In the genomic region with DNA sequence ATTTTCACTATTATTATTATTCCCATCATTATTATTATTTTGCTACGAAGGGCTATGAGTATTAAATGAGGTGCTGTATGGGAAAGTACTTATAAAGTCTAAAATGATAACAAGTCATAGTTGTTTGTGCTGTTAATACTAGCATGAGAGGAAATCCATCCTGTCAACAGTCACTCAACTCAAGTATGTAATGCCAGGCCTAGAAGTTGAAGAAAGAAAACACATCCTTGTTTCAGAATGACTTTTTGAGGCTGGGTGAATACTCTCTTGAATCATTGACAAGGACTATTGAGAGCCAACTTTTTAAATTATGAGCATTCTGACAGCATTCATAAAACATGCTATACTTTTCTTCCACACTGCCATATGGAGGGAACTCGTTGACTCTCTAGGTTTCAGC, we compare ENCODE assay signal across 34 cellular contexts.
"Had no signal": no experiment of that assay in that cellular context is flagged by ENCODE, and none has a peak within 500 bp of the region (broad histone marks: within the 10 kb centered on the region; RNA-seq: fewer than 3 reads in every experiment).

No MANE protein-coding gene starts in this region.

- H3K27me3 Mint-ChIP-seq: activated naive CD4-positive, alpha-beta T cell treated with anti-CD3 and anti-CD28 coated beads, Interleukin-2, amount 10 ng/mL, durations not matched to agents 7 days and 5 days; activated naive CD4-positive, alpha-beta T cell treated with anti-CD3 and anti-CD28 coated beads, Interleukin-2, amount 50 U/mL, for 24 hours; activated naive CD8-positive, alpha-beta T cell; activated naive CD8-positive, alpha-beta T cell treated with anti-CD3 and anti-CD28 coated beads for 36 hours; activated naive CD8-positive, alpha-beta T cell treated with anti-CD3 and anti-CD28 coated beads, Interleukin-2, amount 10 ng/mL, durations not matched to agents 7 days and 5 days; activated naive CD8-positive, alpha-beta T cell treated with anti-CD3 and anti-CD28 coated beads, Interleukin-2, amount 50 U/mL, for 24 hours; activated T-cell treated with anti-CD3 and anti-CD28 coated beads, Interleukin-2, amount 50 U/mL, for 24 hours; activated T-helper 17 cell treated with anti-CD3 and anti-CD28 coated beads, Interleukin-2, amount 50 U/mL, for 72 hours; brain; central memory CD8-positive, alpha-beta T cell had no signal

- H3K4me3 Mint-ChIP-seq: activated naive CD4-positive, alpha-beta T cell treated with anti-CD3 and anti-CD28 coated beads for 36 hours; activated naive CD4-positive, alpha-beta T cell treated with anti-CD3 and anti-CD28 coated beads, Interleukin-2, amount 10 ng/mL, durations not matched to agents 7 days and 5 days; activated naive CD4-positive, alpha-beta T cell treated with anti-CD3 and anti-CD28 coated beads, Interleukin-2, amount 50 U/mL, for 24 hours; activated naive CD8-positive, alpha-beta T cell; activated naive CD8-positive, alpha-beta T cell treated with anti-CD3 and anti-CD28 coated beads for 36 hours; activated naive CD8-positive, alpha-beta T cell treated with anti-CD3 and anti-CD28 coated beads, Interleukin-2, amount 10 ng/mL, durations not matched to agents 7 days and 5 days; activated naive CD8-positive, alpha-beta T cell treated with anti-CD3 and anti-CD28 coated beads, Interleukin-2, amount 50 U/mL, for 24 hours; activated T-cell treated with anti-CD3 and anti-CD28 coated beads, Interleukin-2, amount 50 U/mL, for 24 hours; activated T-cell treated with anti-CD3 and anti-CD28 coated beads, Interleukin-2, amount 50 U/mL, for 4 hours; activated T-cell treated with anti-CD3 and anti-CD28 coated beads, Interleukin-2, amount 50 U/mL, for 72 hours; activated T-helper 1 cell treated with anti-CD3 and anti-CD28 coated beads, Interleukin-12 subunit alpha, Interleukin-12 subunit beta, Interleukin-2, Interleukin-4 antibody, amounts not matched to agents 30 ng/mL and 10 ng/mL and 1 ng/mL, durations not matched to agents 14 hours and 24 hours and 36 hours; activated T-helper 17 cell treated with anti-CD3 and anti-CD28 coated beads, Interleukin-2, amount 50 U/mL, for 72 hours; brain; central memory CD8-positive, alpha-beta T cell had no signal

- H3K9me3 Mint-ChIP-seq: activated naive CD4-positive, alpha-beta T cell treated with anti-CD3 and anti-CD28 coated beads for 36 hours; activated naive CD4-positive, alpha-beta T cell treated with anti-CD3 and anti-CD28 coated beads, Interleukin-2, amount 10 ng/mL, durations not matched to agents 7 days and 5 days; activated naive CD4-positive, alpha-beta T cell treated with anti-CD3 and anti-CD28 coated beads, Interleukin-2, amount 50 U/mL, for 24 hours; activated naive CD4-positive, alpha-beta T cell treated with anti-CD3 and anti-CD28 coated beads, Interleukin-2, amount 50 U/mL, for 72 hours; activated naive CD8-positive, alpha-beta T cell treated with anti-CD3 and anti-CD28 coated beads for 36 hours; activated naive CD8-positive, alpha-beta T cell treated with anti-CD3 and anti-CD28 coated beads, Interleukin-2, amount 50 U/mL, for 24 hours; activated T-cell treated with anti-CD3 and anti-CD28 coated beads, Interleukin-2, amount 50 U/mL, for 24 hours; activated T-cell treated with anti-CD3 and anti-CD28 coated beads, Interleukin-2, amount 50 U/mL, for 4 hours; activated T-cell treated with anti-CD3 and anti-CD28 coated beads, Interleukin-2, amount 50 U/mL, for 72 hours; activated T-helper 1 cell treated with anti-CD3 and anti-CD28 coated beads, Interleukin-12 subunit alpha, Interleukin-12 subunit beta, Interleukin-2, Interleukin-4 antibody, amounts not matched to agents 30 ng/mL and 10 ng/mL and 1 ng/mL, durations not matched to agents 14 hours and 24 hours and 36 hours; activated T-helper 17 cell treated with anti-CD3 and anti-CD28 coated beads, Interleukin-2, amount 50 U/mL, for 72 hours; activated T-helper 2 cell treated with anti-CD3 and anti-CD28 coated beads, Interferon-gamma antibody, Interleukin-2, Interleukin-4, amounts not matched to agents 10 μg/mL and 5 μg/mL and 100 μg/mL, durations not matched to agents 14 hours and 24 hours and 36 hours; brain; central memory CD8-positive, alpha-beta T cell had no signal

- DNase-seq: activated effector memory CD4-positive, alpha-beta T cell treated with anti-CD3 and anti-CD28 coated beads, Interleukin-2, amount 50 U/mL, for 16 hours; activated effector memory CD4-positive, alpha-beta T cell treated with Interleukin-2 at 50 U/mL for 16 hours; activated gamma-delta T cell; activated gamma-delta T cell treated with Interleukin-2 at 50 U/mL for 16 hours; activated naive CD4-positive, alpha-beta T cell; activated naive CD4-positive, alpha-beta T cell treated with anti-CD3 and anti-CD28 coated beads for 36 hours; activated naive CD4-positive, alpha-beta T cell treated with anti-CD3 and anti-CD28 coated beads, Interleukin-2, amount 10 ng/mL, durations not matched to agents 7 days and 5 days; activated naive CD4-positive, alpha-beta T cell treated with anti-CD3 and anti-CD28 coated beads, Interleukin-2, amount 50 U/mL, for 16 hours; activated naive CD4-positive, alpha-beta T cell treated with Interleukin-2 at 50 U/mL for 16 hours; activated naive CD8-positive, alpha-beta T cell treated with anti-CD3 and anti-CD28 coated beads for 36 hours; activated naive CD8-positive, alpha-beta T cell treated with anti-CD3 and anti-CD28 coated beads, Interleukin-2, amount 10 ng/mL, durations not matched to agents 7 days and 5 days; activated naive CD8-positive, alpha-beta T cell treated with anti-CD3 and anti-CD28 coated beads, Interleukin-2, amount 50 U/mL, for 24 hours; activated T-cell treated with anti-CD3 and anti-CD28 coated beads, Interleukin-2, amount 50 U/mL, for 24 hours; activated T-cell treated with anti-CD3 and anti-CD28 coated beads, Interleukin-2, amount 50 U/mL, for 4 hours; activated T-cell treated with anti-CD3 and anti-CD28 coated beads, Interleukin-2, amount 50 U/mL, for 48 hours; activated T-cell treated with anti-CD3 and anti-CD28 coated beads, Interleukin-2, amount 50 U/mL, for 72 hours; adrenal gland; amniotic stem cell; amygdala; anterior cingulate cortex; aorta; body of pancreas; brain microvascular endothelial cell; caudate nucleus; central memory CD4-positive, alpha-beta T cell; cerebellar nuclear complex had no signal

- H3K36me3 Mint-ChIP-seq: activated naive CD4-positive, alpha-beta T cell treated with anti-CD3 and anti-CD28 coated beads, Interleukin-2, amount 10 ng/mL, durations not matched to agents 7 days and 5 days; activated naive CD4-positive, alpha-beta T cell treated with anti-CD3 and anti-CD28 coated beads, Interleukin-2, amount 50 U/mL, for 72 hours; brain had no signal

- H3K4me1 Mint-ChIP-seq: activated naive CD4-positive, alpha-beta T cell treated with anti-CD3 and anti-CD28 coated beads, Interleukin-2, amount 10 ng/mL, durations not matched to agents 7 days and 5 days; activated naive CD4-positive, alpha-beta T cell treated with anti-CD3 and anti-CD28 coated beads, Interleukin-2, amount 50 U/mL, for 24 hours; activated naive CD8-positive, alpha-beta T cell treated with anti-CD3 and anti-CD28 coated beads for 36 hours; activated naive CD8-positive, alpha-beta T cell treated with anti-CD3 and anti-CD28 coated beads, Interleukin-2, amount 10 ng/mL, durations not matched to agents 7 days and 5 days; activated naive CD8-positive, alpha-beta T cell treated with anti-CD3 and anti-CD28 coated beads, Interleukin-2, amount 50 U/mL, for 24 hours; activated T-helper 17 cell treated with anti-CD3 and anti-CD28 coated beads, Interleukin-2, amount 50 U/mL, for 72 hours; brain; central memory CD8-positive, alpha-beta T cell had no signal

- H3K27ac Mint-ChIP-seq: activated naive CD4-positive, alpha-beta T cell treated with anti-CD3 and anti-CD28 coated beads for 36 hours; activated naive CD4-positive, alpha-beta T cell treated with anti-CD3 and anti-CD28 coated beads, Interleukin-2, amount 10 ng/mL, durations not matched to agents 7 days and 5 days; activated naive CD4-positive, alpha-beta T cell treated with anti-CD3 and anti-CD28 coated beads, Interleukin-2, amount 50 U/mL, for 24 hours; activated naive CD4-positive, alpha-beta T cell treated with anti-CD3 and anti-CD28 coated beads, Interleukin-2, amount 50 U/mL, for 72 hours; activated naive CD8-positive, alpha-beta T cell; activated naive CD8-positive, alpha-beta T cell treated with anti-CD3 and anti-CD28 coated beads for 36 hours; activated naive CD8-positive, alpha-beta T cell treated with anti-CD3 and anti-CD28 coated beads, Interleukin-2, amount 10 ng/mL, durations not matched to agents 7 days and 5 days; activated naive CD8-positive, alpha-beta T cell treated with anti-CD3 and anti-CD28 coated beads, Interleukin-2, amount 50 U/mL, for 24 hours; activated T-cell treated with anti-CD3 and anti-CD28 coated beads, Interleukin-2, amount 50 U/mL, for 24 hours; activated T-cell treated with anti-CD3 and anti-CD28 coated beads, Interleukin-2, amount 50 U/mL, for 72 hours; activated T-helper 1 cell treated with anti-CD3 and anti-CD28 coated beads, Interleukin-12 subunit alpha, Interleukin-12 subunit beta, Interleukin-2, Interleukin-4 antibody, amounts not matched to agents 30 ng/mL and 10 ng/mL and 1 ng/mL, durations not matched to agents 14 hours and 24 hours and 36 hours; activated T-helper 17 cell treated with anti-CD3 and anti-CD28 coated beads, Interleukin-2, amount 50 U/mL, for 72 hours; activated T-helper 2 cell treated with anti-CD3 and anti-CD28 coated beads, Interferon-gamma antibody, Interleukin-2, Interleukin-4, amounts not matched to agents 10 μg/mL and 5 μg/mL and 100 μg/mL, durations not matched to agents 14 hours and 24 hours and 36 hours; brain had no signal

- ATAC-seq: activated naive CD8-positive, alpha-beta T cell treated with anti-CD3 and anti-CD28 coated beads, Interleukin-2, amount 50 U/mL, for 24 hours; activated T-cell treated with anti-CD3 and anti-CD28 coated beads, Interleukin-2, amount 50 U/mL, for 4 hours; activated T-cell treated with anti-CD3 and anti-CD28 coated beads, Interleukin-2, amount 50 U/mL, for 72 hours; activated T-helper 17 cell treated with anti-CD3 and anti-CD28 coated beads, Interleukin-2, amount 50 U/mL, for 72 hours; body of pancreas had no signal
